ENCODE assay signal across 31 cellular contexts in the genomic region with DNA sequence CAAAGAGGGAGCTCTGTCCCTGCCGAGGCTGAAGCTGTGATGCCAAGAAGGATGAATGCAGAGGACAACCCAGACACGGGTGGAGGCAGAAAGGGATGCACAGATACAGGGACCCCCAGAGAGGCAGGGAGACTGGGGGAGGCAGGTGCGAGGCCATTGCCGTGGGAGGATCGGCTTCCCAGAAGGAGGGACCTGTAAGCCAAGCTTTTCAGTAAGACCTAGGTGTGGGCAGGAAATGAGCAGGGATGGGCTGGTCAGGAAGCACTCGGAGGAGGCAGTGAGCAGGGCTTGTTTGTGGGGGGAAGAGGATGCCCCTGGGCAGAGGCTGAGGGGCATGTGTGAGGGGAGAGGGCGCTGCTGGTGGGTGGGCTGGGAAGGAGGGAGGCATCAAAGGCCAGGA.
"Had no signal": no experiment of that assay in that cellular context is flagged by ENCODE, and none has a peak within 500 bp of the region (broad histone marks: within the 10 kb centered on the region; RNA-seq: fewer than 3 reads in every experiment).

No MANE protein-coding gene starts in this region.

- H3K27me3 ChIP-seq: thyroid gland had no signal

- DNase-seq: activated CD4-positive, alpha-beta memory T cell treated with anti-CD3 and anti-CD28 coated beads, Interleukin-2, amount 10 ng/mL, durations not matched to agents 7 days and 5 days; activated CD4-positive, alpha-beta T cell treated with anti-CD3 and anti-CD28 coated beads for 1 hour; activated CD4-positive, alpha-beta T cell treated with anti-CD3 and anti-CD28 coated beads, Interleukin-2, amount 10 ng/mL, durations not matched to agents 7 days and 5 days; activated naive CD4-positive, alpha-beta T cell; activated T-cell treated with anti-CD3 and anti-CD28 coated beads, Interleukin-2, amount 50 U/mL, for 4 hours; anterior cingulate cortex; dermis blood vessel endothelial cell; effector CD4-positive, alpha-beta T cell; esophagus squamous epithelium; foreskin melanocyte; heart right ventricle; kidney glomerular epithelial cell; lower lobe of right lung; mesenchymal stem cell; nucleus accumbens; stimulated activated CD4-positive, alpha-beta T cell treated with anti-CD3 and anti-CD28 coated beads, Interleukin-2, amount 100 ng/mL, for 48 hours; stomach; SW 1271; T-helper 2 cell; thyroid gland; upper lobe of right lung had no signal

- H3K4me1 Mint-ChIP-seq: activated CD4-positive, alpha-beta memory T cell treated with anti-CD3 and anti-CD28 coated beads, Interleukin-2, amount 10 ng/mL, durations not matched to agents 7 days and 5 days; activated CD4-positive, alpha-beta T cell treated with anti-CD3 and anti-CD28 coated beads, Interleukin-2, amount 10 ng/mL, durations not matched to agents 7 days and 5 days; activated T-helper 17 cell treated with anti-CD3 and anti-CD28 coated beads, Interleukin-2, amount 50 U/mL, for 72 hours; central memory CD8-positive, alpha-beta T cell had no signal

- H3K36me3 ChIP-seq: esophagus squamous epithelium, heart right ventricle, left lung, lower lobe of right lung, pancreas, right atrium auricular region, stomach, thyroid gland, upper lobe of right lung had no signal

- H3K4me1 ChIP-seq: heart right ventricle, left lung, lower lobe of right lung, pancreas, psoas muscle, right atrium auricular region, upper lobe of right lung had no signal

- H3K9me3 Mint-ChIP-seq: activated CD4-positive, alpha-beta memory T cell treated with anti-CD3 and anti-CD28 coated beads, Interleukin-2, amount 10 ng/mL, durations not matched to agents 7 days and 5 days; activated CD4-positive, alpha-beta T cell treated with anti-CD3 and anti-CD28 coated beads, Interleukin-2, amount 10 ng/mL, durations not matched to agents 7 days and 5 days; activated naive CD4-positive, alpha-beta T cell treated with anti-CD3 and anti-CD28 coated beads, Interleukin-2, amount 50 U/mL, for 72 hours; activated T-cell treated with anti-CD3 and anti-CD28 coated beads, Interleukin-2, amount 50 U/mL, for 4 hours; activated T-helper 17 cell treated with anti-CD3 and anti-CD28 coated beads, Interleukin-2, amount 50 U/mL, for 72 hours; central memory CD8-positive, alpha-beta T cell; nephron; WTC11 had no signal

- H3K4me3 ChIP-seq: esophagus squamous epithelium, heart right ventricle, left lung, lower lobe of right lung, pancreas, psoas muscle, right atrium auricular region, stomach, thyroid gland, upper lobe of right lung had no signal

- H3K36me3 Mint-ChIP-seq: activated naive CD4-positive, alpha-beta T cell treated with anti-CD3 and anti-CD28 coated beads, Interleukin-2, amount 50 U/mL, for 72 hours; WTC11 had no signal

- H3K27ac ChIP-seq: epithelial cell of prostate, esophagus squamous epithelium, heart right ventricle, left lung, lower lobe of right lung, pancreas, psoas muscle, right atrium auricular region, stomach, thyroid gland, upper lobe of right lung had no signal

- H3K4me3 Mint-ChIP-seq: activated CD4-positive, alpha-beta memory T cell treated with anti-CD3 and anti-CD28 coated beads, Interleukin-2, amount 10 ng/mL, durations not matched to agents 7 days and 5 days; activated CD4-positive, alpha-beta T cell treated with anti-CD3 and anti-CD28 coated beads, Interleukin-2, amount 10 ng/mL, durations not matched to agents 7 days and 5 days; activated T-cell treated with anti-CD3 and anti-CD28 coated beads, Interleukin-2, amount 50 U/mL, for 4 hours; activated T-helper 17 cell treated with anti-CD3 and anti-CD28 coated beads, Interleukin-2, amount 50 U/mL, for 72 hours; central memory CD8-positive, alpha-beta T cell; nephron; WTC11 had no signal

- H3K9me3 ChIP-seq: esophagus squamous epithelium, heart right ventricle, left lung, lower lobe of right lung, pancreas, psoas muscle, right atrium auricular region, stomach, thyroid gland, upper lobe of right lung had no signal

- H3K27ac Mint-ChIP-seq: activated CD4-positive, alpha-beta memory T cell treated with anti-CD3 and anti-CD28 coated beads, Interleukin-2, amount 10 ng/mL, durations not matched to agents 7 days and 5 days; activated CD4-positive, alpha-beta T cell treated with anti-CD3 and anti-CD28 coated beads, Interleukin-2, amount 10 ng/mL, durations not matched to agents 7 days and 5 days; activated T-helper 17 cell treated with anti-CD3 and anti-CD28 coated beads, Interleukin-2, amount 50 U/mL, for 72 hours; nephron; WTC11 had no signal
